Comparison of ENCODE assay signal across 1 cellular context in the genomic region with DNA sequence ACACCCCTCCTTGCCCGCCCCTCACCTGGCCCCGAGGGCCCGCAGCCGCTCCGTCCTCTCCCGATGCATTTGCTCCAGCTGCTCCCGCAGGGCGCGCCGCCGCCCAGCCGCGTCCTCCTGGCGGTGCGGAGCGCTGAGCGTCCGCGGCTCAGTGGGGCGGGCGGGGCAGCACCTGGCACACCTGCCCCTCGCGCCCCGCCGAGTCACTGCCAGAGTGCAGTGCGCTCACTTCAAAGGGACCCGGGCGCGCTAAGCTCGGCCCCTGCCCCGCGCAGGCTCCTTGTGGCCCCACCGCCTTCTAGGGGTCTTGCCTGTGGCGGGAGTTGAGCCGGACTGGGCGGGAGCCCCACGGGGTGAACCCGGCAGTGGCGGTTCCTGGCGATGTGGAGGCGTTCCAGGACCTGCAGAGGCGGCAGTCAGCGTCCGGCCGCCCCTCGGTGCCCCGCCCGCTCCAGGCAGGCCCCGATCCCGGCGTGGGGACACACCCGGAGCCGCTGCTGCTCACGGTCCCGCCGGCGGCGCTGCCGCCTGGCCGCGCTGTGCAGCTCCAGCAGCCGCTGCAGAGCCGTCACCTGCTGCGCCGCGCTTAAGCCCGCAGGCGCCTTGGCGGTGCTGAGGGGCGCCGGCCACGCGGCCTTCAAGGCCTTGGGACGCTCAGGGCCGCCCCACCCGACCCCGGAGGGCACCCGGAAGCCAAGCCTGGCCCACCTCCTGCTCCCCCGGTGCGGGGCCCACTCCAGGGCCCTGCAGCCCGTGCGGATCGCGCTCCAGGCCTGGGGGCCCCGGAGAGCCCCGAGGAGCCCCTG.
TF ChIP-seq lines count a peak whose summit lies in the region.

No MANE protein-coding gene starts in this region.

TF ChIP-seq in HepG2, 621 proteins besides CTCF, POLR2A, EP300 and RAD21 (continued from another document and continues in another):
- TF ChIP-seq, protein P1, sequence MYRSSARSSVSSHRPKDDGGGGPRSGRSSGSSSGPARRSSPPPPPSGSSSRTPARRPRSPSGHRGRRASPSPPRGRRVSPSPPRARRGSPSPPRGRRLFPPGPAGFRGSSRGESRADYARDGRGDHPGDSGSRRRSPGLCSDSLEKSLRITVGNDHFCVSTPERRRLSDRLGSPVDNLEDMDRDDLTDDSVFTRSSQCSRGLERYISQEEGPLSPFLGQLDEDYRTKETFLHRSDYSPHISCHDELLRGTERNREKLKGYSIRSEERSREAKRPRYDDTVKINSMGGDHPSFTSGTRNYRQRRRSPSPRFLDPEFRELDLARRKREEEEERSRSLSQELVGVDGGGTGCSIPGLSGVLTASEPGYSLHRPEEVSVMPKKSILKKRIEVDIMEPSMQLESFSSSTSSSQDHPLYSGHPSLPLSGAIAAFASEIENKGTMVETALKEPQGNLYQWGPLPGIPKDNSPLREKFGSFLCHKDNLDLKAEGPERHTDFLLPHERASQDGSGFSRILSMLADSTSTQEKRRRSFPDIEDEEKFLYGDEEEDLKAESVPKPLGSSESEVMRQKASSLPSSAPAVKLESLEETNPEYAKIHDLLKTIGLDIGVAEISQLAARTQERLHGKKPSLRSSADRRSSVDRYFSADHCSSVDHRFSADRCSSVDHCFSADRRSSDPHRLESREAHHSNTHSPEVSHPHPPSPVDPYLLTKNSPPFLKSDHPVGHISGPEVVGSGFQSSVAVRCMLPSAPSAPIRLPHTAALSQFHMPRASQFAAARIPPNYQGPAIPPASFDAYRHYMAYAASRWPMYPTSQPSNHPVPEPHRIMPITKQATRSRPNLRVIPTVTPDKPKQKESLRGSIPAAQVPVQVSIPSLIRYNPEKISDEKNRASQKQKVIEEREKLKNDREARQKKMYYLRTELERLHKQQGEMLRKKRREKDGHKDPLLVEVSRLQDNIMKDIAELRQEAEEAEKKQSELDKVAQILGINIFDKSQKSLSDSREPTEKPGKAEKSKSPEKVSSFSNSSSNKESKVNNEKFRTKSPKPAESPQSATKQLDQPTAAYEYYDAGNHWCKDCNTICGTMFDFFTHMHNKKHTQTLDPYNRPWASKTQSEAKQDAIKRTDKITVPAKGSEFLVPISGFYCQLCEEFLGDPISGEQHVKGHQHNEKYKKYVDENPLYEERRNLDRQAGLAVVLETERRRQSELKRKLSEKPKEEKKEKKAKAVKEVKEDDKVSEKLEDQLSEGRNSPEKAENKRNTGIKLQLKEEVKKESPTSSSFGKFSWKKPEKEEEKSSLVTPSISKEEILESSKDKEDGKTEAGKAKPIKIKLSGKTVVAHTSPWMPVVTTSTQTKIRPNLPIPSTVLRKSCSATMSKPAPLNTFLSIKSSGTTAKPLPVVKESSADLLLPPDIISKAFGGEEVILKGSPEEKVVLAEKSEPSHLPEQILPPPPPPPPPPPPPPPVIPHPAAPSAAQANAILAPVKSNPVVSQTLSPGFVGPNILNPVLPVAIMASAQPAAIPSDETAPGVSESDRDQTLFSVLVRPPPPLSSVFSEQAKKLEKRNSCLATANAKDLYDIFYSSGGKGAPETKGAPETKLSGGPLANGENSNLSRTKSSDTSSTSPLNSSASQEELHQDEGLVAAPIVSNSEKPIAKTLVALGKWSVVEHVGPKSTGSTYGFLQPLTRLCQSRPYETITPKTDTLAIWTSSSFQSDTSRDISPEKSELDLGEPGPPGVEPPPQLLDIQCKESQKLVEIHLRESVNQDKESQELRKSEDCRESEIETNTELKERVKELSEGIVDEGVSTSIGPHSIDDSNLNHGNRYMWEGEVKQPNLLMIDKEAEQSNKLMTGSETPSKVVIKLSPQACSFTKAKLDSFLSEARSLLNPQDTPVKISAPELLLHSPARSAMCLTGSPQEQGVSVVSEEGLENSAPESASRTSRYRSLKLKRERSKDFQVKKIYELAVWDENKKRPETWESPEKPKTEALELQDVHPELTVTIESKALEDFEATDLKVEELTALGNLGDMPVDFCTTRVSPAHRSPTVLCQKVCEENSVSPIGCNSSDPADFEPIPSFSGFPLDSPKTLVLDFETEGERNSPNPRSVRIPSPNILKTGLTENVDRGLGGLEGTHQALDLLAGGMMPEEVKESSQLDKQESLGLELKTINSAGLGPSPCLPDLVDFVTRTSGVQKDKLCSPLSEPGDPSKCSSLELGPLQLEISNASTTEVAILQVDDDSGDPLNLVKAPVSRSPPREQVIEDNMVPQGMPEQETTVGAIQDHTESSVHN (CRISPR knock-in tag; IDR thresholded peaks at IDR 0.05) = no peak
- TF ChIP-seq, protein P2, sequence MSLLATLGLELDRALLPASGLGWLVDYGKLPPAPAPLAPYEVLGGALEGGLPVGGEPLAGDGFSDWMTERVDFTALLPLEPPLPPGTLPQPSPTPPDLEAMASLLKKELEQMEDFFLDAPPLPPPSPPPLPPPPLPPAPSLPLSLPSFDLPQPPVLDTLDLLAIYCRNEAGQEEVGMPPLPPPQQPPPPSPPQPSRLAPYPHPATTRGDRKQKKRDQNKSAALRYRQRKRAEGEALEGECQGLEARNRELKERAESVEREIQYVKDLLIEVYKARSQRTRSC (CRISPR knock-in tag; IDR thresholded peaks at IDR 0.05; ENCODE audit: low read depth) = no peak
- TF ChIP-seq GZF1 (CRISPR knock-in tag; IDR thresholded peaks at IDR 0.05) (no peak), ZFP36 (IDR thresholded peaks at IDR 0.05; ENCODE audit: borderline replicate concordance, low read depth, low read length, partially characterized antibody) (no peak), KDM6A (CRISPR knock-in tag; IDR thresholded peaks at IDR 0.05; ENCODE audit: low read depth) (no peak), ZNF441 (CRISPR knock-in tag; IDR thresholded peaks at IDR 0.05; ENCODE audit: borderline replicate concordance) (no peak), SNAI1 (CRISPR knock-in tag; IDR thresholded peaks at IDR 0.05; ENCODE audit: borderline replicate concordance) (no peak), PAWR (CRISPR knock-in tag; IDR thresholded peaks at IDR 0.05; ENCODE audit: borderline replicate concordance) (no peak), RBAK (CRISPR knock-in tag; IDR thresholded peaks at IDR 0.05) (no peak), ZNF12 (CRISPR knock-in tag; IDR thresholded peaks at IDR 0.05) (no peak), YEATS2 (CRISPR knock-in tag; IDR thresholded peaks at IDR 0.05; ENCODE audit: borderline replicate concordance) (no peak), NFE2 (CRISPR knock-in tag; IDR thresholded peaks at IDR 0.05) (no peak), SRF (IDR thresholded peaks at IDR 0.05; ENCODE audit: low read depth, low read length) (no peak), MEF2D (CRISPR knock-in tag; IDR thresholded peaks at IDR 0.05) (no peak)
- TF ChIP-seq, protein P3, sequence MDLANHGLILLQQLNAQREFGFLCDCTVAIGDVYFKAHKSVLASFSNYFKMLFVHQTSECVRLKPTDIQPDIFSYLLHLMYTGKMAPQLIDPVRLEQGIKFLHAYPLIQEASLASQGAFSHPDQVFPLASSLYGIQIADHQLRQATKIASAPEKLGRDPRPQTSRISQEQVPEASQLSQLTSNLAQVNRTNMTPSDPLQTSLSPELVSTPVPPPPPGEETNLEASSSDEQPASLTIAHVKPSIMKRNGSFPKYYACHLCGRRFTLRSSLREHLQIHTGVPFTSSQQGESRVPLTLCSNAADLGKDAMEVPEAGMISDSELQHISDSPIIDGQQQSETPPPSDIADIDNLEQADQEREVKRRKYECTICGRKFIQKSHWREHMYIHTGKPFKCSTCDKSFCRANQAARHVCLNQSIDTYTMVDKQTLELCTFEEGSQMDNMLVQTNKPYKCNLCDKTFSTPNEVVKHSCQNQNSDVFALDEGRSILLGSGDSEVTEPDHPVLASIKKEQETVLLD (CRISPR knock-in tag; IDR thresholded peaks at IDR 0.05; ENCODE audit: low read depth) = peak; percentile 54; the same call in 1 of the 2 replicates
- TF ChIP-seq, protein P4, sequence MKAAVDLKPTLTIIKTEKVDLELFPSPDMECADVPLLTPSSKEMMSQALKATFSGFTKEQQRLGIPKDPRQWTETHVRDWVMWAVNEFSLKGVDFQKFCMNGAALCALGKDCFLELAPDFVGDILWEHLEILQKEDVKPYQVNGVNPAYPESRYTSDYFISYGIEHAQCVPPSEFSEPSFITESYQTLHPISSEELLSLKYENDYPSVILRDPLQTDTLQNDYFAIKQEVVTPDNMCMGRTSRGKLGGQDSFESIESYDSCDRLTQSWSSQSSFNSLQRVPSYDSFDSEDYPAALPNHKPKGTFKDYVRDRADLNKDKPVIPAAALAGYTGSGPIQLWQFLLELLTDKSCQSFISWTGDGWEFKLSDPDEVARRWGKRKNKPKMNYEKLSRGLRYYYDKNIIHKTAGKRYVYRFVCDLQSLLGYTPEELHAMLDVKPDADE (CRISPR knock-in tag; IDR thresholded peaks at IDR 0.05) = peak; percentile 46; the same call in 1 of the 2 replicates
- TF ChIP-seq, protein P5, sequence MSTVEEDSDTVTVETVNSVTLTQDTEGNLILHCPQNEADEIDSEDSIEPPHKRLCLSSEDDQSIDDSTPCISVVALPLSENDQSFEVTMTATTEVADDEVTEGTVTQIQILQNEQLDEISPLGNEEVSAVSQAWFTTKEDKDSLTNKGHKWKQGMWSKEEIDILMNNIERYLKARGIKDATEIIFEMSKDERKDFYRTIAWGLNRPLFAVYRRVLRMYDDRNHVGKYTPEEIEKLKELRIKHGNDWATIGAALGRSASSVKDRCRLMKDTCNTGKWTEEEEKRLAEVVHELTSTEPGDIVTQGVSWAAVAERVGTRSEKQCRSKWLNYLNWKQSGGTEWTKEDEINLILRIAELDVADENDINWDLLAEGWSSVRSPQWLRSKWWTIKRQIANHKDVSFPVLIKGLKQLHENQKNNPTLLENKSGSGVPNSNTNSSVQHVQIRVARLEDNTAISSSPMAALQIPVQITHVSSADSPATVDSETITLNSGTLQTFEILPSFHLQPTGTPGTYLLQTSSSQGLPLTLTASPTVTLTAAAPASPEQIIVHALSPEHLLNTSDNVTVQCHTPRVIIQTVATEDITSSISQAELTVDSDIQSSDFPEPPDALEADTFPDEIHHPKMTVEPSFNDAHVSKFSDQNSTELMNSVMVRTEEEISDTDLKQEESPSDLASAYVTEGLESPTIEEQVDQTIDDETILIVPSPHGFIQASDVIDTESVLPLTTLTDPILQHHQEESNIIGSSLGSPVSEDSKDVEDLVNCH (CRISPR knock-in tag; IDR thresholded peaks at IDR 0.05) = no peak
- TF ChIP-seq, protein P6, sequence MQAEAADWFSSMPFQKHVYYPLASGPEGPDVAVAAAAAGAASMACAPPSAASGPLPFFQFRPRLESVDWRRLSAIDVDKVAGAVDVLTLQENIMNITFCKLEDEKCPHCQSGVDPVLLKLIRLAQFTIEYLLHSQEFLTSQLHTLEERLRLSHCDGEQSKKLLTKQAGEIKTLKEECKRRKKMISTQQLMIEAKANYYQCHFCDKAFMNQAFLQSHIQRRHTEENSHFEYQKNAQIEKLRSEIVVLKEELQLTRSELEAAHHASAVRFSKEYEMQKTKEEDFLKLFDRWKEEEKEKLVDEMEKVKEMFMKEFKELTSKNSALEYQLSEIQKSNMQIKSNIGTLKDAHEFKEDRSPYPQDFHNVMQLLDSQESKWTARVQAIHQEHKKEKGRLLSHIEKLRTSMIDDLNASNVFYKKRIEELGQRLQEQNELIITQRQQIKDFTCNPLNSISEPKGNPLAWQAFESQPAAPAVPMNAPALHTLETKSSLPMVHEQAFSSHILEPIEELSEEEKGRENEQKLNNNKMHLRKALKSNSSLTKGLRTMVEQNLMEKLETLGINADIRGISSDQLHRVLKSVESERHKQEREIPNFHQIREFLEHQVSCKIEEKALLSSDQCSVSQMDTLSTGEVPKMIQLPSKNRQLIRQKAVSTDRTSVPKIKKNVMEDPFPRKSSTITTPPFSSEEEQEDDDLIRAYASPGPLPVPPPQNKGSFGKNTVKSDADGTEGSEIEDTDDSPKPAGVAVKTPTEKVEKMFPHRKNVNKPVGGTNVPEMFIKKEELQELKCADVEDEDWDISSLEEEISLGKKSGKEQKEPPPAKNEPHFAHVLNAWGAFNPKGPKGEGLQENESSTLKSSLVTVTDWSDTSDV (CRISPR knock-in tag; IDR thresholded peaks at IDR 0.05) = 0 out of 2 replicates have a peak, but pooled peaks have one; percentile 27
- TF ChIP-seq, protein P7, sequence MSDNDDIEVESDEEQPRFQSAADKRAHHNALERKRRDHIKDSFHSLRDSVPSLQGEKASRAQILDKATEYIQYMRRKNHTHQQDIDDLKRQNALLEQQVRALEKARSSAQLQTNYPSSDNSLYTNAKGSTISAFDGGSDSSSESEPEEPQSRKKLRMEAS (IDR thresholded peaks at IDR 0.05) = peak; percentile 54; the same call in 1 of the 2 replicates
- TF ChIP-seq, protein P8, sequence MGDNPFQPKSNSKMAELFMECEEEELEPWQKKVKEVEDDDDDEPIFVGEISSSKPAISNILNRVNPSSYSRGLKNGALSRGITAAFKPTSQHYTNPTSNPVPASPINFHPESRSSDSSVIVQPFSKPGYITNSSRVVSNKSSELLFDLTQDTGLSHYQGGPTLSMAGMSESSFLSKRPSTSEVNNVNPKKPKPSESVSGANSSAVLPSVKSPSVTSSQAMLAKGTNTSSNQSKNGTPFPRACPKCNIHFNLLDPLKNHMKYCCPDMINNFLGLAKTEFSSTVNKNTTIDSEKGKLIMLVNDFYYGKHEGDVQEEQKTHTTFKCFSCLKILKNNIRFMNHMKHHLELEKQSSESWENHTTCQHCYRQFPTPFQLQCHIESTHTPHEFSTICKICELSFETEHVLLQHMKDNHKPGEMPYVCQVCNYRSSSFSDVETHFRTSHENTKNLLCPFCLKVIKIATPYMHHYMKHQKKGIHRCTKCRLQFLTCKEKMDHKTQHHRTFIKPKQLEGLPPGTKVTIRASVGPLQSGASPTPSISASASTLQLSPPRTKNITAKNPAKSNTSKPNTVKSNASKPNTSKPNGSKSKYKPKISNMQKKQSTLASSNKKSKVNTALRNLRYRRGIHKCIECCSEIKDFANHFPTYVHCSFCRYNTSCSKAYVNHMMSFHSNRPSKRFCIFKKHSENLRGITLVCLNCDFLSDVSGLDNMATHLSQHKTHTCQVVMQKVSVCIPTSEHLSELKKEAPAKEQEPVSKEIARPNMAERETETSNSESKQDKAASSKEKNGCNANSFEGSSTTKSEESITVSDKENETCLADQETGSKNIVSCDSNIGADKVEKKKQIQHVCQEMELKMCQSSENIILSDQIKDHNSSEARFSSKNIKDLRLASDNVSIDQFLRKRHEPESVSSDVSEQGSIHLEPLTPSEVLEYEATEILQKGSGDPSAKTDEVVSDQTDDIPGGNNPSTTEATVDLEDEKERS (CRISPR knock-in tag; IDR thresholded peaks at IDR 0.05) = no peak
- TF ChIP-seq, protein P9, sequence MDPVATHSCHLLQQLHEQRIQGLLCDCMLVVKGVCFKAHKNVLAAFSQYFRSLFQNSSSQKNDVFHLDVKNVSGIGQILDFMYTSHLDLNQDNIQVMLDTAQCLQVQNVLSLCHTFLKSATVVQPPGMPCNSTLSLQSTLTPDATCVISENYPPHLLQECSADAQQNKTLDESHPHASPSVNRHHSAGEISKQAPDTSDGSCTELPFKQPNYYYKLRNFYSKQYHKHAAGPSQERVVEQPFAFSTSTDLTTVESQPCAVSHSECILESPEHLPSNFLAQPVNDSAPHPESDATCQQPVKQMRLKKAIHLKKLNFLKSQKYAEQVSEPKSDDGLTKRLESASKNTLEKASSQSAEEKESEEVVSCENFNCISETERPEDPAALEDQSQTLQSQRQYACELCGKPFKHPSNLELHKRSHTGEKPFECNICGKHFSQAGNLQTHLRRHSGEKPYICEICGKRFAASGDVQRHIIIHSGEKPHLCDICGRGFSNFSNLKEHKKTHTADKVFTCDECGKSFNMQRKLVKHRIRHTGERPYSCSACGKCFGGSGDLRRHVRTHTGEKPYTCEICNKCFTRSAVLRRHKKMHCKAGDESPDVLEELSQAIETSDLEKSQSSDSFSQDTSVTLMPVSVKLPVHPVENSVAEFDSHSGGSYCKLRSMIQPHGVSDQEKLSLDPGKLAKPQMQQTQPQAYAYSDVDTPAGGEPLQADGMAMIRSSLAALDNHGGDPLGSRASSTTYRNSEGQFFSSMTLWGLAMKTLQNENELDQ (CRISPR knock-in tag; IDR thresholded peaks at IDR 0.05; ENCODE audit: borderline replicate concordance) = no peak
